Comparison of ENCODE assay signal across 6 cellular contexts in genomic region chr7:157895098-157895497, GRCh38.
A peak's percentile ranks its signal among the peaks of the same experiment; 100 is the strongest.
DNase-seq lines count a peak whose midpoint lies in the region; ATAC-seq, FAIRE-seq and TF ChIP-seq lines count a peak whose summit lies in the region.
"Not testable (repeated sequence)": the region's sequence is repeated elsewhere in the genome, so short reads cannot be mapped to it uniquely, and the experiment has no call there.

No MANE protein-coding gene starts in this region.

- not testable (repeated sequence) for FAIRE-seq in K562 (lab: Jason Lieb, UNC)

- peak overlapping the region; percentile 44 for H3K4me2 ChIP-seq in BLaER1
- not testable (repeated sequence) for H3K4me2 ChIP-seq in K562 (ENCODE audit: insufficient read depth, low read length)

- H3K36me3 Mint-ChIP-seq in endothelial cell (ENCODE audit: low read depth, unreplicated experiment), result peaks cover 26% of the 10 kb centered on the region
- not testable (repeated sequence) for H3K36me3 Mint-ChIP-seq in nephron progenitor cell (ENCODE audit: low read depth)

- POLR2A ChIA-PET in HEK293 (lab: Yijun Ruan, JAX); K562 (lab: Yijun Ruan, JAX): not testable (repeated sequence)

- H3K4me3 Mint-ChIP-seq in endothelial cell (ENCODE audit: unreplicated experiment); nephron progenitor cell: not testable (repeated sequence)

- not testable (repeated sequence) for H3K27me3 Mint-ChIP-seq in endothelial cell (ENCODE audit: unreplicated experiment); nephron progenitor cell (ENCODE audit: low read depth, poor library complexity)

- TF ChIP-seq POLR2A in K562 (conservative IDR thresholded peaks at IDR 0.05), result not testable (repeated sequence)

- H3K79me2 ChIP-seq in K562 (ENCODE audit: control insufficient read depth, insufficient read depth, low read length), result not testable (repeated sequence)

- intact Hi-C loops in K562 (cut with micrococcal nuclease), result not testable (repeated sequence)

- not testable (repeated sequence) for H3K27me3 ChIP-seq in BLaER1
- peaks cover 39 to 82% of the 10 kb centered on the region in 2 experiments for H3K27me3 ChIP-seq in K562 (ENCODE audit: control insufficient read depth in 2 of 2, insufficient read depth in 2 of 2, low read length in 2 of 2)

- in situ Hi-C loops in K562 (cut with MboI), result not testable (repeated sequence)

- TF ChIP-seq RAD21 in K562 (CRISPR knock-in tag; conservative IDR thresholded peaks at IDR 0.05 in 1 of 2, IDR thresholded peaks at IDR 0.05 in 1 of 2), result not testable (repeated sequence)

- not testable (repeated sequence) for TF ChIP-seq CTCF in HEK293 (tag by site-specific recombination; IDR thresholded peaks at IDR 0.05); K562 (IDR thresholded peaks at IDR 0.05 in 2 of 3, conservative IDR thresholded peaks at IDR 0.05 in 1 of 3; ENCODE audit: insufficient read depth in 2 of 3, low read depth in 1 of 3, low read length in 3 of 3); endothelial cell (IDR thresholded peaks at IDR 0.05; ENCODE audit: unreplicated experiment); nephron progenitor cell (IDR thresholded peaks at IDR 0.05)

- not testable (repeated sequence) for BruUV-seq in K562 (replicated peaks; lab: Mats Ljungman, UMichigan)

- DNase-seq in DMS79 (lab: John Stamatoyannopoulos, UW), result peak; percentile 52
- DNase-seq in K562 (ENCODE audit: extremely low read depth in 1 of 4, low spot score in 3 of 4); endothelial cell (ENCODE audit: low spot score); nephron progenitor cell: not testable (repeated sequence)

- not testable (repeated sequence) for ATAC-seq in K562

- peaks cover 49% of the 10 kb centered on the region for H3K4me1 ChIP-seq in BLaER1
- not testable (repeated sequence) for H3K4me1 ChIP-seq in HEK293 (ENCODE audit: control insufficient read depth, insufficient read depth, low read length); K562 (replicated peaks in 1 of 2; ENCODE audit: control insufficient read depth in 2 of 2, insufficient read depth in 2 of 2, low read length in 2 of 2)

- H3K27ac ChIP-seq in BLaER1; HEK293 (ENCODE audit: extremely low read depth, low read depth, low read length); K562 (ENCODE audit: extremely low read depth, low read depth, low read length): not testable (repeated sequence)

- H3K4me1 Mint-ChIP-seq in endothelial cell (ENCODE audit: unreplicated experiment), result not testable (repeated sequence)
- H3K4me1 Mint-ChIP-seq in nephron progenitor cell, result peaks cover 45% of the 10 kb centered on the region

- H3K9me1 ChIP-seq in K562 (ENCODE audit: control insufficient read depth, insufficient read depth, low read length), result not testable (repeated sequence)

- not testable (repeated sequence) for H3K9ac ChIP-seq in BLaER1; K562 (ENCODE audit: insufficient read depth in 1 of 2, low read depth in 2 of 2, low read length in 2 of 2)

- H3K36me3 ChIP-seq in BLaER1; HEK293 (ENCODE audit: control insufficient read depth in 2 of 2, insufficient read depth in 1 of 2, low read length in 2 of 2); K562 (ENCODE audit: control insufficient read depth, insufficient read depth, low read length): not testable (repeated sequence)

- CTCF ChIA-PET in HEK293 (lab: Yijun Ruan, JAX); K562 (lab: Yijun Ruan, JAX; ENCODE audit: low intra/inter-chr PET ratio): not testable (repeated sequence)

- not testable (repeated sequence) for H3K4me3 ChIP-seq in BLaER1; HEK293 (ENCODE audit: low read depth, low read length); K562

- H3K9me3 Mint-ChIP-seq in endothelial cell (ENCODE audit: unreplicated experiment) (peaks cover 46% of the 10 kb centered on the region), nephron progenitor cell (peaks cover 20% of the 10 kb centered on the region)

- H3K27ac Mint-ChIP-seq in endothelial cell (ENCODE audit: unreplicated experiment) (peak overlapping the region; percentile 20), nephron progenitor cell (peak overlapping the region; percentile 79)

- WGBS in K562 (ENCODE audit: insufficient coverage, low coverage, missing lambda C conversion rate), result under 1% methylated on average over 12 of the region's 12 CpGs

- not testable (repeated sequence) for TF ChIP-seq EP300 in K562 (IDR thresholded peaks at IDR 0.05; ENCODE audit: low read length)

- not testable (repeated sequence) for H3K9me3 ChIP-seq in BLaER1; HEK293 (ENCODE audit: control insufficient read depth, insufficient read depth, low read depth, low read length); K562 (replicated peaks; ENCODE audit: control insufficient read depth, insufficient read depth, low read depth, low read length)

- H2AFZ ChIP-seq in K562 (ENCODE audit: low read depth, low read length), result not testable (repeated sequence)

- not testable (repeated sequence) for H4K20me1 ChIP-seq in BLaER1; K562 (replicated peaks; ENCODE audit: control insufficient read depth, insufficient read depth, low read length)

TF ChIP-seq in HEK293, 187 proteins besides CTCF, POLR2A, EP300 and RAD21:
- TF ChIP-seq PRDM10 (tag by site-specific recombination; IDR thresholded peaks at IDR 0.05), result peak; percentile 78

TF ChIP-seq in K562, 482 proteins besides CTCF, POLR2A, EP300 and RAD21:
- TF ChIP-seq PRDM10 (IDR thresholded peaks at IDR 0.05; ENCODE audit: partially characterized antibody), result peak; percentile 88
- TF ChIP-seq FOXK2 (conservative IDR thresholded peaks at IDR 0.05 in 1 of 2, IDR thresholded peaks at IDR 0.05 in 1 of 2; ENCODE audit: low read depth in 2 of 2), result 0 out of 4 replicates have a peak, but pooled peaks of 1 of the 2 experiments have one; percentile 39
